11 cellular contexts compared by ENCODE assay signal in the genomic region with DNA sequence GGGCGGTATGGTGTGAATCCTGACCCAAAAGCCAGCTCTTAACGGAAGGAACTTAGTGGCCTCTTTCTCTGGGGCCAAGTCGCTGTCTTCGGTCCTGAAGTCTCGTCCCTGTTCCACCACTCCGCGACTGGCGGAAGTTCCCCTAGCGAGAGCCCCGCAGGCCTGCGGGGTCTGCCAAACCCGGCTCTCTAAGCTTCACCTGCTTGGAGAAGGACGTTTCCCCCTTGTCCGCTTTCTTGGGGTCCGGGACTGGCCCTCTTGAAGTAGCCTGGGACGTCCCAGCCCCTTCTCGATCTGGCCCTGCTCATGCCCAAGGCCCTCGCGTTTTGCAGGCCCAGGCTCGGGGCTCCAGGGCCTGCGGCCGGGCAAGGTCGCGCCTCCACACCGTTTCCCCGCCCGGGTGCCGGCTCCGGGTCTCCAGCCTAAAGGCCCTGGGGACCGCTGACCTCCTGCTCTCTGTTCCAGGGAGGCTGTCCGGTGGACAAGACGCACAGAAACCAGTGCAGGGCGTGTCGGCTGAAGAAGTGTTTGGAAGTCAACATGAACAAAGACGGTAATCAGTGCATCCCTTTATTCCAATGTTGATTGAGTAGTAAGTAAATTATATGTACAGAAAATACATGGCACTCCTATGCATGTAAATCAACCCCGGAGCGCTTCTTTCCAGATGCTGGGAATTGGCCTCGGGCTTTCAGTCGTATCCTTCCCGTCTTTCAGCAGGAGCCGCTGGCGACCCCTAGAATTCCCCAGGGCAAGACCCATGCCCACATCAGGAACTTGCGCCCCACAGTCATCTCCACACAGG. TPM values are rescaled to one million over a fixed set of nuclear protein-coding genes. Genes with fewer than 3 reads are reported as not detected.
DNase-seq lines count a peak whose midpoint lies in the region; ATAC-seq and TF ChIP-seq lines count a peak whose summit lies in the region.
"Had no signal": no experiment of that assay in that cellular context is flagged by ENCODE, and none has a peak within 500 bp of the region (broad histone marks: within the 10 kb centered on the region; RNA-seq: fewer than 3 reads in every experiment).

No MANE protein-coding gene starts in this region.

- no peaks in the 10 kb centered on the region for H3K9me3 ChIP-seq in skeletal muscle satellite cell (replicated peaks; ENCODE audit: low read length)
- H3K9me3 ChIP-seq in PC-3 (ENCODE audit: low read length), result no peaks in the 10 kb centered on the region

- CTCF ChIA-PET in activated CD4-positive, alpha-beta T cell treated with anti-CD3 and anti-CD28 coated beads, Interleukin-2, amount 10 ng/mL, durations not matched to agents 7 days and 5 days (lab: Charles Lee), result interaction anchor here (0.6 to 1.5 kb wide), 4 partner anchors 10 to 27 kb away, joined by 4 to 7 read pairs (median 4); no protein-coding TSS in a partner anchor
- CTCF ChIA-PET in activated CD8-positive, alpha-beta T cell treated with anti-CD3 and anti-CD28 coated beads for 36 hours (lab: Charles Lee), result interaction anchor here (0.6 to 1.3 kb wide), 4 partner anchors 9 to 317 kb away, joined by 3 to 4 read pairs (median 3); a partner anchor contains a TSS
- CTCF ChIA-PET in PC-3 (lab: Charles Lee), result no interaction called here

- no peaks in the 10 kb centered on the region for H3K9me2 ChIP-seq in PC-3 (replicated peaks; ENCODE audit: low read length)

- no peak overlapping the region for H2AFZ ChIP-seq in PC-3 (ENCODE audit: low read length)

- no peak for TF ChIP-seq CTCF in activated CD8-positive, alpha-beta T cell treated with anti-CD3 and anti-CD28 coated beads for 36 hours (IDR thresholded peaks at IDR 0.05)
- no peak for TF ChIP-seq CTCF in PC-3 (conservative IDR thresholded peaks at IDR 0.05; ENCODE audit: low read depth, low read length)

- H3K27me3 ChIP-seq in skeletal muscle satellite cell (ENCODE audit: control insufficient read depth, insufficient read depth, low read length) (peaks cover 97% of the 10 kb centered on the region), PC-3 (ENCODE audit: low read length) (no peaks in the 10 kb centered on the region)

- no peaks in the 10 kb centered on the region for H3K9me3 Mint-ChIP-seq in activated CD4-positive, alpha-beta T cell treated with anti-CD3 and anti-CD28 coated beads, Interleukin-2, amount 10 ng/mL, durations not matched to agents 7 days and 5 days
- no peaks in the 10 kb centered on the region for H3K9me3 Mint-ChIP-seq in activated CD8-positive, alpha-beta T cell treated with anti-CD3 and anti-CD28 coated beads for 36 hours

- peaks cover 13% of the 10 kb centered on the region for H3K4me1 Mint-ChIP-seq in activated CD4-positive, alpha-beta T cell treated with anti-CD3 and anti-CD28 coated beads, Interleukin-2, amount 10 ng/mL, durations not matched to agents 7 days and 5 days
- peaks cover 24% of the 10 kb centered on the region for H3K4me1 Mint-ChIP-seq in activated CD8-positive, alpha-beta T cell treated with anti-CD3 and anti-CD28 coated beads for 36 hours (ENCODE audit: low read depth)

- H3K27ac Mint-ChIP-seq in activated CD4-positive, alpha-beta T cell treated with anti-CD3 and anti-CD28 coated beads, Interleukin-2, amount 10 ng/mL, durations not matched to agents 7 days and 5 days, result no peak overlapping the region
- no peak overlapping the region for H3K27ac Mint-ChIP-seq in activated CD8-positive, alpha-beta T cell treated with anti-CD3 and anti-CD28 coated beads for 36 hours

- peak overlapping the region; percentile 41 for H3K4me2 ChIP-seq in skeletal muscle satellite cell (ENCODE audit: low read length)
- H3K4me2 ChIP-seq in PC-3 (ENCODE audit: low read length), result no peak overlapping the region

- H3K79me2 ChIP-seq in PC-3 (ENCODE audit: low read length), result no peaks in the 10 kb centered on the region

- peak; percentile 67 for ATAC-seq in activated CD8-positive, alpha-beta T cell treated with anti-CD3 and anti-CD28 coated beads for 36 hours
- ATAC-seq in left ventricle myocardium superior (peak; percentile 28), PC-3 (no peak)

- peaks cover 92% of the 10 kb centered on the region for H3K27me3 Mint-ChIP-seq in activated CD4-positive, alpha-beta T cell treated with anti-CD3 and anti-CD28 coated beads, Interleukin-2, amount 10 ng/mL, durations not matched to agents 7 days and 5 days
- peaks cover 83% of the 10 kb centered on the region for H3K27me3 Mint-ChIP-seq in activated CD8-positive, alpha-beta T cell treated with anti-CD3 and anti-CD28 coated beads for 36 hours

- POLR2A ChIA-PET in activated CD4-positive, alpha-beta T cell treated with anti-CD3 and anti-CD28 coated beads, Interleukin-2, amount 10 ng/mL, durations not matched to agents 7 days and 5 days (lab: Charles Lee), result no interaction called here
- POLR2A ChIA-PET in activated CD8-positive, alpha-beta T cell treated with anti-CD3 and anti-CD28 coated beads for 36 hours (lab: Charles Lee), result interaction anchor here (1.1 to 1.2 kb wide), 2 partner anchors 9 to 10 kb away, joined by 3 to 4 read pairs; a partner anchor contains a TSS
- POLR2A ChIA-PET in PC-3 (lab: Charles Lee; ENCODE audit: unreplicated experiment), result no interaction called here

- peaks cover 4% of the 10 kb centered on the region for H3K36me3 Mint-ChIP-seq in activated CD4-positive, alpha-beta T cell treated with anti-CD3 and anti-CD28 coated beads, Interleukin-2, amount 10 ng/mL, durations not matched to agents 7 days and 5 days (ENCODE audit: low read depth)
- H3K36me3 Mint-ChIP-seq in activated CD8-positive, alpha-beta T cell treated with anti-CD3 and anti-CD28 coated beads for 36 hours (ENCODE audit: low read depth), result no peaks in the 10 kb centered on the region

- no peaks in the 10 kb centered on the region for H4K20me1 ChIP-seq in PC-3 (ENCODE audit: low read length)

- H3K9ac ChIP-seq in skeletal muscle satellite cell (ENCODE audit: low read depth, low read length) (no peak overlapping the region), PC-3 (ENCODE audit: low read length) (no peak overlapping the region)

- intact Hi-C loops in activated CD8-positive, alpha-beta T cell treated with anti-CD3 and anti-CD28 coated beads for 36 hours (cut with micrococcal nuclease), result no loop called here
- intact Hi-C loops in left ventricle myocardium superior (cut with micrococcal nuclease), result no loop called here
- intact Hi-C loops in PC-3 (cut with micrococcal nuclease), result no loop called here

- H3K4me1 ChIP-seq in skeletal muscle satellite cell (ENCODE audit: control insufficient read depth, insufficient read depth, low read length) (no peaks in the 10 kb centered on the region), PC-3 (ENCODE audit: insufficient read depth, low read length) (no peaks in the 10 kb centered on the region)

- peak; percentile 43 for DNase-seq in activated CD4-positive, alpha-beta T cell treated with anti-CD3 and anti-CD28 coated beads, Interleukin-2, amount 10 ng/mL, durations not matched to agents 7 days and 5 days
- no peak for DNase-seq in activated CD4-positive, alpha-beta T cell treated with anti-CD3 and anti-CD28 coated beads for 1 hour
- DNase-seq in activated CD8-positive, alpha-beta T cell treated with anti-CD3 and anti-CD28 coated beads for 36 hours, result peak; percentile 66
- DNase-seq in left ventricle myocardium superior, result no peak
- DNase-seq in ureter (ENCODE audit: low spot score), result no peak
- DNase-seq in PC-3, result no peak
- DNase-seq in C1 segment of cervical spinal cord (lab: John Stamatoyannopoulos, UW), result no peak
- DNase-seq: activated CD4-positive, CD25-positive, alpha-beta regulatory T cell; effector CD8-positive, alpha-beta T cell had no signal

- no peak overlapping the region for H3K4me3 ChIP-seq in skeletal muscle satellite cell (ENCODE audit: low read length)
- no peak overlapping the region for H3K4me3 ChIP-seq in PC-3 (ENCODE audit: low read length)

- no peak overlapping the region for H3K4me3 Mint-ChIP-seq in activated CD4-positive, alpha-beta T cell treated with anti-CD3 and anti-CD28 coated beads, Interleukin-2, amount 10 ng/mL, durations not matched to agents 7 days and 5 days
- no peak overlapping the region for H3K4me3 Mint-ChIP-seq in activated CD8-positive, alpha-beta T cell treated with anti-CD3 and anti-CD28 coated beads for 36 hours

- no peaks in the 10 kb centered on the region for H3F3A ChIP-seq in PC-3 (ENCODE audit: low read length, unreplicated experiment)

- H3K36me3 ChIP-seq in skeletal muscle satellite cell (ENCODE audit: insufficient read depth, low read length) (no peaks in the 10 kb centered on the region), PC-3 (ENCODE audit: low read depth, low read length) (no peaks in the 10 kb centered on the region)

- no TSS peak for BruUV-seq in PC-3 (replicated peaks; lab: Mats Ljungman, UMichigan)

- H3K27ac ChIP-seq in PC-3 (ENCODE audit: low read length), result no peak overlapping the region

RNA-seq across cellular contexts. Expression of a gene that starts 8.8 kb away (rescaled TPM):
- not detected for total RNA-seq in activated CD4-positive, alpha-beta T cell treated with anti-CD3 and anti-CD28 coated beads, Interleukin-2, amount 10 ng/mL, durations not matched to agents 7 days and 5 days
- not detected for total RNA-seq in activated CD8-positive, alpha-beta T cell treated with anti-CD3 and anti-CD28 coated beads for 36 hours
- total RNA-seq in left ventricle myocardium superior, result not detected
- not detected in 2 replicates for total RNA-seq in skeletal muscle satellite cell (2012; rRNA removed)
- total RNA-seq in ureter, result 0.18 TPM
- 0.07 TPM in 1 of 2 replicates, not detected in the other for total RNA-seq in PC-3 (2014; rRNA removed)
- total RNA-seq: mesenteric fat pad had no signal

Comparison
In these comparisons a context has a peak if more than half of its experiments do, and no peak if none do; other contexts are left out.
1. DNase-seq: peak in activated CD4-positive, alpha-beta T cell treated with anti-CD3 and anti-CD28 coated beads, Interleukin-2, amount 10 ng/mL, durations not matched to agents 7 days and 5 days (single experiment) and activated CD8-positive, alpha-beta T cell treated with anti-CD3 and anti-CD28 coated beads for 36 hours (single experiment); none in activated CD4-positive, alpha-beta T cell treated with anti-CD3 and anti-CD28 coated beads for 1 hour (single experiment), left ventricle myocardium superior (single experiment), ureter (single experiment), PC-3 (single experiment) and C1 segment of cervical spinal cord (0 of 14).